In genomic region chr10:72693599-72693915, GRCh38 we compare ENCODE assay signal across 8 cellular contexts. TPM values are rescaled to one million over a fixed set of nuclear protein-coding genes. Genes with fewer than 3 reads are reported as not detected.
DNase-seq lines count a peak whose midpoint lies in the region; ATAC-seq and TF ChIP-seq lines count a peak whose summit lies in the region.

No MANE protein-coding gene starts in this region.

- H4K91ac ChIP-seq in IMR-90 (ENCODE audit: insufficient read depth, low read depth, low read length), result no peak overlapping the region

- H3K56ac ChIP-seq in IMR-90 (ENCODE audit: extremely low read depth, insufficient read depth, low read length), result no peak overlapping the region

- H3K27ac ChIP-seq in IMR-90 (ENCODE audit: insufficient read depth, low read length) (no peak overlapping the region), muscle layer of duodenum (ENCODE audit: low read length) (peak overlapping the region; percentile 90)

- TSS peak; percentile 23 for BruUV-seq in IMR-90 (replicated peaks; lab: Mats Ljungman, UMichigan)
- BruUV-seq in MCF 10A (replicated peaks; lab: Mats Ljungman, UMichigan), result no TSS peak

- no peak overlapping the region for H2AK5ac ChIP-seq in IMR-90 (ENCODE audit: low read depth, low read length)

- peaks cover 34% of the 10 kb centered on the region for H4K20me1 ChIP-seq in IMR-90 (ENCODE audit: insufficient read depth, low read length)

- H3K36me3 Mint-ChIP-seq in MCF 10A (ENCODE audit: insufficient read depth, unreplicated experiment), result no peaks in the 10 kb centered on the region

- H3K9ac ChIP-seq in IMR-90 (ENCODE audit: low read depth, low read length), result peak overlapping the region; percentile 83; the same call in 1 of the 2 replicates

- H3K9me3 Mint-ChIP-seq in MCF 10A (ENCODE audit: unreplicated experiment), result no peaks in the 10 kb centered on the region

- no peak overlapping the region; the same call in 1 of the 2 replicates for H3K14ac ChIP-seq in IMR-90 (replicated peaks; ENCODE audit: low read depth, low read length)

- in situ Hi-C loops in IMR-90 (cut with MboI; ENCODE audit: low sequenced_read_pairs), result loop anchor here (5.0 kb wide), 1 partner anchor 139 kb away; no protein-coding TSS in a partner anchor

- H2AK9ac ChIP-seq in IMR-90 (replicated peaks; ENCODE audit: low read depth, low read length, poor library complexity), result no peak overlapping the region

- no peak overlapping the region for H4K5ac ChIP-seq in IMR-90 (ENCODE audit: low read depth, low read length)

- peak overlapping the region; percentile 0 for H2BK5ac ChIP-seq in IMR-90 (ENCODE audit: low read depth, low read length, poor library complexity, severe bottlenecking)

- H3K4me3 ChIP-seq in AG09309 (ENCODE audit: control insufficient read depth, low read depth, low read length), result peak overlapping the region; percentile 85
- H3K4me3 ChIP-seq in IMR-90 (ENCODE audit: insufficient read depth, low read depth, low read length), result peak overlapping the region; percentile 95; the same call in 1 of the 2 replicates
- peak overlapping the region; percentile 92 to 94 for H3K4me3 ChIP-seq in muscle layer of duodenum (ENCODE audit: low read depth in 1 of 2, low read length in 2 of 2)

- H4K8ac ChIP-seq in IMR-90 (ENCODE audit: low read depth in 2 of 2, low read length in 2 of 2), result no peak overlapping the region

- TF ChIP-seq POLR2A in IMR-90 (IDR thresholded peaks at IDR 0.05; ENCODE audit: low read depth, low read length), result no peak

- peak overlapping the region; percentile 54; the same call in 1 of the 2 replicates for H3K23ac ChIP-seq in IMR-90 (ENCODE audit: low read depth, low read length)

- H3K9me3 ChIP-seq in IMR-90 (ENCODE audit: control insufficient read depth, insufficient read depth, low read length) (no peaks in the 10 kb centered on the region), muscle layer of duodenum (ENCODE audit: control insufficient read depth in 1 of 2, low read length in 2 of 2) (no peaks in the 10 kb centered on the region)

- no CpG with 5 or more reads among the region's 2 CpGs for WGBS in IMR-90 (ENCODE audit: extremely low coverage in 2 of 2, insufficient read length in 1 of 2), 2 experiments

- H3K27ac Mint-ChIP-seq in MCF 10A (ENCODE audit: low read depth, unreplicated experiment), result no peak overlapping the region

- H3K4me1 ChIP-seq in IMR-90 (ENCODE audit: control insufficient read depth, insufficient read depth, low read length), result peaks cover 8% of the 10 kb centered on the region; the same call in 1 of the 2 replicates
- peaks cover 0 to 22% of the 10 kb centered on the region in 2 donors for H3K4me1 ChIP-seq in muscle layer of duodenum (ENCODE audit: control insufficient read depth in 1 of 2, insufficient read depth in 2 of 2, low read length in 2 of 2)

- no peaks in the 10 kb centered on the region for H3K27me3 ChIP-seq in IMR-90 (ENCODE audit: control insufficient read depth, insufficient read depth, low read length)
- no peaks in the 10 kb centered on the region for H3K27me3 ChIP-seq in muscle layer of duodenum (ENCODE audit: low read depth, low read length)

- H3K4me3 Mint-ChIP-seq in MCF 10A (ENCODE audit: unreplicated experiment), result peak overlapping the region; percentile 80

- intact Hi-C loops in IMR-90 (cut with micrococcal nuclease), result loop anchor here (2.0 to 5.0 kb wide), 2 partner anchors 316 to 329 kb away; no protein-coding TSS in a partner anchor
- intact Hi-C loops in MCF 10A (cut with micrococcal nuclease), result loop anchor here (5.0 kb wide), 1 partner anchor 126 kb away; no protein-coding TSS in a partner anchor

- no peak overlapping the region for H2BK20ac ChIP-seq in IMR-90 (ENCODE audit: low read depth, low read length)

- no peaks in the 10 kb centered on the region for H3K27me3 Mint-ChIP-seq in MCF 10A (ENCODE audit: insufficient read depth, unreplicated experiment)

- H3K79me1 ChIP-seq in IMR-90 (ENCODE audit: low read depth in 1 of 2, low read length in 2 of 2), result peaks cover 22 to 50% of the 10 kb centered on the region in 2 experiments; a peak in 3 of 4 replicates

- no peak for DNase-seq in AG09309 (ENCODE audit: low read depth)
- no peak for DNase-seq in IMR-90
- DNase-seq in MCF 10A (ENCODE audit: unreplicated experiment), result no peak
- DNase-seq in HuH-7.5 (ENCODE audit: low spot score), result no peak
- no peak for DNase-seq in NCI-H82 treated with DMSO at 0.1 percent for 48 hours (lab: John Stamatoyannopoulos, UW; ENCODE audit: unreplicated experiment)
- DNase-seq in DMS53 (lab: John Stamatoyannopoulos, UW), result no peak

- no peak overlapping the region for H3K18ac ChIP-seq in IMR-90 (ENCODE audit: low read depth, low read length)

- H3K4ac ChIP-seq in IMR-90 (ENCODE audit: low read depth, low read length), result peak overlapping the region; percentile 1; the same call in 1 of the 2 replicates

- dilution Hi-C loops in IMR-90 (cut with HindIII; ENCODE audit: low sequenced_read_pairs, unreplicated experiment), result no loop called here

- TF ChIP-seq CTCF in AG09309 (IDR thresholded peaks at IDR 0.05; ENCODE audit: control insufficient read depth, insufficient read depth, low read depth, low read length, missing control alignments) (no peak), IMR-90 (conservative IDR thresholded peaks at IDR 0.05; ENCODE audit: low read depth, low read length) (no peak), MCF 10A (IDR thresholded peaks at IDR 0.05; ENCODE audit: unreplicated experiment) (no peak)

- H2BK15ac ChIP-seq in IMR-90 (ENCODE audit: low read depth, low read length), result no peak overlapping the region

- H2BK120ac ChIP-seq in IMR-90 (ENCODE audit: low read depth, low read length), result no peak overlapping the region

- ATAC-seq in IMR-90 (ENCODE audit: low read depth) (no peak), GM21825 (IDR thresholded peaks at IDR 0.05; ENCODE audit: unreplicated experiment) (no peak)

- POLR2A ChIA-PET in IMR-90 (lab: Charles Lee; ENCODE audit: unreplicated experiment), result no interaction called here
- POLR2A ChIA-PET in MCF 10A (lab: Yijun Ruan, JAX), result interaction anchor here (0.6 to 4.5 kb wide), 17 partner anchors 14 to 417 kb away, joined by 3 to 70 read pairs (median 4); partner anchors contain the start of genes MICU1 and NUDT13

- peaks cover 6% of the 10 kb centered on the region for H3K9me1 ChIP-seq in IMR-90 (ENCODE audit: insufficient read depth, low read length)

- H2AFZ ChIP-seq in IMR-90 (replicated peaks; ENCODE audit: low read length, poor library complexity), result no peak overlapping the region

- H3K36me3 ChIP-seq in IMR-90 (ENCODE audit: control insufficient read depth, insufficient read depth, low read length) (no peaks in the 10 kb centered on the region), muscle layer of duodenum (ENCODE audit: control insufficient read depth in 1 of 2, insufficient read depth in 2 of 2, low read length in 2 of 2) (no peaks in the 10 kb centered on the region)

- no peak for TF ChIP-seq RAD21 in IMR-90 (IDR thresholded peaks at IDR 0.05; ENCODE audit: low read length)

- H3K4me1 Mint-ChIP-seq in MCF 10A (ENCODE audit: insufficient read depth, unreplicated experiment), result peaks cover 34% of the 10 kb centered on the region

- H3K4me2 ChIP-seq in IMR-90 (ENCODE audit: low read depth, low read length), result peak overlapping the region; percentile 98

- CTCF ChIA-PET in IMR-90 (lab: Yijun Ruan, JAX), result interaction anchor here (0.9 to 1.5 kb wide), 2 partner anchors 117 to 141 kb away, joined by 3 to 5 read pairs; no protein-coding TSS in a partner anchor
- CTCF ChIA-PET in MCF 10A (lab: Yijun Ruan, JAX), result interaction anchor here (0.6 to 7.1 kb wide), 15 partner anchors 9 to 334 kb away, joined by 3 to 95 read pairs (median 4); no protein-coding TSS in a partner anchor

TF ChIP-seq in IMR-90, 13 proteins besides CTCF, POLR2A, EP300 and RAD21:
- TF ChIP-seq CEBPB (IDR thresholded peaks at IDR 0.05; ENCODE audit: low read depth, low read length), result no peak

RNA-seq across cellular contexts. Expression of gene MCU, which starts 1.6 kb away (rescaled TPM):
- total RNA-seq in IMR-90 (2012; rRNA removed), result 36.2 and 39.7 TPM in 2 replicates
- 35.1 and 36.7 TPM in 2 replicates for polyA plus RNA-seq in IMR-90 (2012; rRNA removed)
- polyA plus RNA-seq in IMR-90 (2012; cell fraction: cytosol; rRNA removed), result 9.6 and 11.2 TPM in 2 replicates
- polyA plus RNA-seq in IMR-90 (2012; cell fraction: nucleus; rRNA removed; ENCODE audit: low replicate concordance), result 12.1 and 61.4 TPM in 2 replicates
- 14.0 and 19.2 TPM in 2 replicates for total RNA-seq in MCF 10A (2022)
